In the genomic region with DNA sequence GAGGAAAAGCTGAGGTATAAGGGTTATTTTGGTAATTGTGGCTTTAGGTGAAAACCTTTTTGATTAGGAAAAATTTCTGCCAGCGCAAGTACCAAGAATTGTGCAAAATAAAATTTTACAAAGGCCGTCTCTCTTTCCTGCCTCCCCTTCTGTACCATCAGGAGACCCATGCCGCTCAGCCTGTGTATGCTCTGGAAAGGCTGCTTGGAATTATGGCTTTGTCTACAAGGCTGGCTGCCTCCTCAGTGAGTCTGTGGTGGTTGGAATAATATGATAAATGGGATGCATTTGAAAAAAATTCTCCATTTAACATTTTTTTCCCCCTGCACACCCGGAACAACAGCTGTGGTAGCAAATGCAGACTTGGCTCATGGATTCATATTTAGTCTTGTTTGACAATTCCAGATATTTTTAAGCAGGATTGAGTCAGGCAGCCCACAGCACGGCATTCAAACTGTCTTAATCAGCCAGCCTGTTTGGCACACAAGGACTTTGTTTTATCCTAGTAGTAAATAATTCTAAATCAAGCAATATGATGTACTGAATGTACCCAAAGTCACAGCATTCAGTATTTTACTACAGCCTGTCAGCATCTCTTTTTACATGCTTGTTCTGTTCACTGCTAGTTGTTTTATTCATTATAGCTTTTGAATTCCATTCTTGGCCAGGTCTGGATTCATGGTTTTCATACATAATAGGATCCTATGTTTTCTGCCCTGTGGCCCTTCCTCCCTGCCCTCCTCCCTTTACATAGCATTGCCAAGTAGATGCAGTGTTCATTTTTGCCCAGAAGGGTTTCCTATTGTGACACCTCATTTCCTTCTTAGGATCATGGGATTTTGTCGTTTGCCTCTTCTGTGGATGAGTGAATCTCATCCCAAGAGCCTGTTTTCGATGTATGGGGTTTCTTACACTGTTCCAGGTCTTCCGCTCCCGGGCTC, we compare ENCODE assay signal across 10 cellular contexts.
DNase-seq lines count a peak whose midpoint lies in the region; ATAC-seq and TF ChIP-seq lines count a peak whose summit lies in the region.
"Had no signal": no experiment of that assay in that cellular context is flagged by ENCODE, and none has a peak within 500 bp of the region (broad histone marks: within the 10 kb centered on the region; RNA-seq: fewer than 3 reads in every experiment).

No MANE protein-coding gene starts in this region.

- H3K4me3 ChIP-seq in testis = no peak overlapping the region
- H3K4me3 ChIP-seq in effector memory CD4-positive, alpha-beta T cell (ENCODE audit: insufficient read depth, low read depth, low read length, poor library complexity, severe bottlenecking) = no peak overlapping the region

- no peak for TF ChIP-seq POLR2A in testis (IDR thresholded peaks at IDR 0.05)

- DNase-seq in NCI-H1694 (lab: John Stamatoyannopoulos, UW) (peak; percentile 35), caudate nucleus (lab: John Stamatoyannopoulos, UW) (peak in 19 of 61 donors; percentile 4 to 46 (median 21)), lung microvascular endothelial cell (ENCODE audit: low read depth in 2 of 2) (peak; percentile 48 to 58), testis (peak; percentile 40), T1000 (lab: John Stamatoyannopoulos, UW) (no peak)
- DNase-seq in effector memory CD4-positive, alpha-beta T cell = no peak
- DNase-seq: activated CD8-positive, alpha-beta memory T cell treated with anti-CD3 and anti-CD28 coated beads, Interleukin-2, amount 10 ng/mL, durations not matched to agents 7 days and 5 days; endodermal cell; SK-N-SH had no signal

- intact Hi-C loops in testis (cut with DNase I; ENCODE audit: low total_unique reads) = no loop called here

- H3K9me3 ChIP-seq in testis = no peaks in the 10 kb centered on the region
- H3K9me3 ChIP-seq in effector memory CD4-positive, alpha-beta T cell (ENCODE audit: control insufficient read depth, low read length) = no peaks in the 10 kb centered on the region
- H3K9me3 ChIP-seq: SK-N-SH had no signal

- H3K4me1 ChIP-seq in testis = peaks cover 26% of the 10 kb centered on the region
- no peaks in the 10 kb centered on the region for H3K4me1 ChIP-seq in effector memory CD4-positive, alpha-beta T cell (ENCODE audit: control insufficient read depth, insufficient read depth, low read length, poor library complexity, severe bottlenecking)

- H3K36me3 ChIP-seq in testis (ENCODE audit: low read depth, missing control alignments) = no peaks in the 10 kb centered on the region
- no peaks in the 10 kb centered on the region for H3K36me3 ChIP-seq in effector memory CD4-positive, alpha-beta T cell (ENCODE audit: control insufficient read depth, insufficient read depth, low read length)

- no peak for ATAC-seq in GM19452 (IDR thresholded peaks at IDR 0.05; ENCODE audit: unreplicated experiment)
- ATAC-seq: activated CD8-positive, alpha-beta memory T cell treated with anti-CD3 and anti-CD28 coated beads, Interleukin-2, amount 10 ng/mL, durations not matched to agents 7 days and 5 days had no signal

- 51 to 65% methylated on average over 9 of the region's 9 CpGs for WGBS in testis, 2 donors

- H3K27ac ChIP-seq in caudate nucleus (ENCODE audit: low read depth, low read length) (peak overlapping the region; percentile 4), testis (peak overlapping the region; percentile 25 to 68)
- H3K27ac ChIP-seq in effector memory CD4-positive, alpha-beta T cell (ENCODE audit: insufficient read depth, low read length, poor library complexity, severe bottlenecking) = no peak overlapping the region

- no peak for TF ChIP-seq CTCF in testis (IDR thresholded peaks at IDR 0.05)

- no peaks in the 10 kb centered on the region for H3K27me3 ChIP-seq in testis
- H3K27me3 ChIP-seq in effector memory CD4-positive, alpha-beta T cell (replicated peaks; ENCODE audit: control insufficient read depth, insufficient read depth, low read length, poor library complexity, severe bottlenecking) = no peaks in the 10 kb centered on the region

Comparison
In these comparisons a context has a peak if more than half of its experiments do, and no peak if none do; other contexts are left out.
1. DNase-seq: peak in NCI-H1694 (single experiment), lung microvascular endothelial cell (2 of 2) and testis (single experiment); none in effector memory CD4-positive, alpha-beta T cell (0 of 3) and T1000 (single experiment).